ENCODE assay signal across 8 cellular contexts in the genomic region with DNA sequence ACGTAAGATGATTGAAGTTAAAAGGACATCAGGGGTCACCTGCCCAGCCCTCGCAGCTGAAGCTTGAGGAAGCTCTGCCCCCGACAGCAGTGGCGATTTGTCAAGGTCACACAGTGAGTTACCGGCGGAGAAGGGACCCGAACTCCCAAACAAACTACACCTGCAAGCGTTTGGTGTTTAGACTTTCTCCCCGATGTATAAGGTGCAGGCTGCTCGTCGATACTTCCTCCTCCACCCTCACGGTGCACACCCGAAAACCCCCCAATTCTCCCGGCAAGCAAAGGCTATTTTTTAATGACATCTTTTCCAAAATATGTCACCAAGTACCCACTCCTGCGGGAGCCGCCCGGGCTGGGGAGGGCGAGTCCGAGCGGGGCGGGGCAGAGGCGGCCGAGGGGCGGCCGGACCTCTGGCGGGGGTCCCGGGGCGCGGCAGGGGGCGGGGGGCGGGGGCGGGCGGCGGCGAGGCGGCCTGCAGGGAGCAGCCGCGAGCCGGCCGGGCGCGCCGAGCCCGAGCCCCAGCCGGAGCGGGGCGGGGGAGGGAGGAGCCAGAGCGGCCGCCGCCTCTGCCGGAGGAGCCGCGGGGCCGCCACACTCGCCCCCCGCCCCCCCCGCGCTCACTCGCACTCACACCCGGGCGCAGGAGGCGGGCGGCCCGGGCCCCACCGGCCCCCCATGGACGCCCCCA. TPM values are rescaled to one million over a fixed set of nuclear protein-coding genes. Genes with fewer than 3 reads are reported as not detected.
DNase-seq lines count a peak whose midpoint lies in the region; ATAC-seq lines count a peak whose summit lies in the region.

A gene with protein sequence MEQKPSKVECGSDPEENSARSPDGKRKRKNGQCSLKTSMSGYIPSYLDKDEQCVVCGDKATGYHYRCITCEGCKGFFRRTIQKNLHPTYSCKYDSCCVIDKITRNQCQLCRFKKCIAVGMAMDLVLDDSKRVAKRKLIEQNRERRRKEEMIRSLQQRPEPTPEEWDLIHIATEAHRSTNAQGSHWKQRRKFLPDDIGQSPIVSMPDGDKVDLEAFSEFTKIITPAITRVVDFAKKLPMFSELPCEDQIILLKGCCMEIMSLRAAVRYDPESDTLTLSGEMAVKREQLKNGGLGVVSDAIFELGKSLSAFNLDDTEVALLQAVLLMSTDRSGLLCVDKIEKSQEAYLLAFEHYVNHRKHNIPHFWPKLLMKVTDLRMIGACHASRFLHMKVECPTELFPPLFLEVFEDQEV (plus strand): TSS at position 619 of the 687 bp plus-strand sequence. CDS start 11,524 bp downstream, outside the sequence.

- DNase-seq in CD8-positive, alpha-beta memory T cell: peak; percentile 64 to 81 (median 70)
- peak; percentile 69 for DNase-seq in NAMALWA (ENCODE audit: low spot score)
- peak; percentile 70 for DNase-seq in activated CD4-positive, alpha-beta T cell treated with anti-CD3 and anti-CD28 coated beads, Interleukin-2, amount 50 U/mL, for 1 hour
- DNase-seq in dedifferentiated amniotic fluid mesenchymal stem cell (ENCODE audit: extremely low spot score): peak; percentile 38
- peak; percentile 78 for DNase-seq in left lobe of liver (ENCODE audit: low spot score)
- peak; percentile 37 for DNase-seq in stimulated activated CD4-positive, alpha-beta T cell treated with anti-CD3 and anti-CD28 coated beads, Interleukin-1b, Interleukin-23, amount 100 ng/mL, for 48 hours

- peaks cover 45% of the 10 kb centered on the region for H3K4me1 ChIP-seq in CD8-positive, alpha-beta memory T cell (ENCODE audit: insufficient read depth, low read length)

- H3K4me3 ChIP-seq in CD8-positive, alpha-beta memory T cell (ENCODE audit: low read length): peak within 1 kb of the TSS; percentile 81

- no peaks in the 10 kb centered on the region for H3K9me3 Mint-ChIP-seq in CD8-positive, alpha-beta memory T cell

- H3K4me1 Mint-ChIP-seq in CD8-positive, alpha-beta memory T cell: peaks cover 37 to 48% (median 40%) of the 10 kb centered on the region in 3 donors

- H3K27ac Mint-ChIP-seq in CD8-positive, alpha-beta memory T cell: peak within 1 kb of the TSS; percentile 80 to 97 (median 90)

- peaks cover 0 to 2% of the 10 kb centered on the region in 2 donors for H3K27me3 Mint-ChIP-seq in CD8-positive, alpha-beta memory T cell

- POLR2A ChIA-PET in CD8-positive, alpha-beta memory T cell (lab: Charles Lee): interaction anchor here (0.5 to 1.3 kb wide), 7 partner anchors 8 to 78 kb away, joined by 3 to 10 read pairs (median 4); partner anchors contain the start of genes CASC3 and MED24

- no peaks in the 10 kb centered on the region for H3K27me3 ChIP-seq in CD8-positive, alpha-beta memory T cell (ENCODE audit: insufficient read depth, low read length, poor library complexity, severe bottlenecking)

- no peaks in the 10 kb centered on the region for H3K9me3 ChIP-seq in CD8-positive, alpha-beta memory T cell (ENCODE audit: low read length)

- peaks cover 0 to 3% (median 0%) of the 10 kb centered on the region in 3 donors for H3K36me3 Mint-ChIP-seq in CD8-positive, alpha-beta memory T cell

- H3K4me3 Mint-ChIP-seq in CD8-positive, alpha-beta memory T cell: peak within 1 kb of the TSS; percentile 88 to 97 (median 91)

- no peaks in the 10 kb centered on the region for H3K36me3 ChIP-seq in CD8-positive, alpha-beta memory T cell (ENCODE audit: insufficient read depth, low read length)

- CTCF ChIA-PET in CD8-positive, alpha-beta memory T cell (lab: Charles Lee): interaction anchor here (0.6 to 15.5 kb wide), 10 partner anchors 8 to 105 kb away, joined by 3 to 159 read pairs (median 8); partner anchors contain the start of genes MED24 and NR1D1

- peak within 1 kb of the TSS; percentile 73 for H3K27ac ChIP-seq in CD8-positive, alpha-beta memory T cell (ENCODE audit: low read depth, low read length)

- peak; percentile 49 for ATAC-seq in GM21576 (IDR thresholded peaks at IDR 0.05; ENCODE audit: unreplicated experiment)
- ATAC-seq in left lobe of liver: peak; percentile 90
- no peak for ATAC-seq in GM18861 (IDR thresholded peaks at IDR 0.05; ENCODE audit: unreplicated experiment)

RNA-seq across cellular contexts. Expression of the gene that starts here (rescaled TPM):
- 10 to 100 TPM; 12.6 to 13.2 TPM for total RNA-seq in CD8-positive, alpha-beta memory T cell
- 17.0 TPM for polyA plus RNA-seq in CD8-positive, alpha-beta memory T cell
- 10.7 TPM for total RNA-seq in left lobe of liver
